10 cellular contexts compared by ENCODE assay signal in the genomic region with DNA sequence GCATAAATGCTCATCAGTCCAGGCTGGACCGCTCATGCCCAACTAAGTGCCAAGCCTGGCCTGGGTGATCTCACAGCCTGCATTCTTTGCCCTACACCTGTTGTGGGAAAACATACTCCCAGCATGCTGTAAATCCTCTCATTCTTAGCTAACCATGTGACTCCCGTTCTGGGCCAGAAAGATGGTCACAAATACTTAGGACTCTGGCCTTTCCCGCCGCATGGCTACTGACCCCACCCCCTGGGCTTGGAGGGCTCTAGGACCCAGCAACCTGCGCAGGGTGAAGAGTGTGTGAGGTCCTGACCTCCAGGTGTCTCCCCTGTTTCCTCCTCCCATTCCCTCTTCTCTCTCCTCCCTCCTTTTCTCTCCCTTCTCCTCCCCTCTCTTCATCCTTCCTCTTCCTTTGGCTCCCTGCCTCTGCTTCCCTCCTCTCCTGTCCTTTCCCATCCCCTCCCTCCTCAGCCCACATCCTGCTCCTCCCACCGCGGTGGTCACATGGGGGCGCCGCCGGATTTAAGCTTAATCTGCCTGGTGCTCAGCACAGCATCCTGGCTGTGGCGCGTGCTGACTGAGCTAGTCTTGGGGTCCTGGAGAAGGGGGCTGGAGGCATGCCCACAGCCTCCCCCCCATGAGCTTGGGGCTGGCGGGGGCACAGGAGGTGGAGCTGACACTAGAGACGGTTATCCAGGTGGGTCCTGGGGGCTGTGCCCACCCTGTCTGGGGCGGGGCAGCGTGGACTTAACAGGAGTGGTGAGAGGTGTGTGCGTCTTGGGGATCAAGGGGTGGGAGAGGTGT. TPM values are rescaled to one million over a fixed set of nuclear protein-coding genes. Genes with fewer than 3 reads are reported as not detected.
A peak's percentile ranks its signal among the peaks of the same experiment; 100 is the strongest.
DNase-seq lines count a peak whose midpoint lies in the region; ATAC-seq and TF ChIP-seq lines count a peak whose summit lies in the region.
"Had no signal": no experiment of that assay in that cellular context is flagged by ENCODE, and none has a peak within 500 bp of the region (broad histone marks: within the 10 kb centered on the region; RNA-seq: fewer than 3 reads in every experiment).

A gene with protein sequence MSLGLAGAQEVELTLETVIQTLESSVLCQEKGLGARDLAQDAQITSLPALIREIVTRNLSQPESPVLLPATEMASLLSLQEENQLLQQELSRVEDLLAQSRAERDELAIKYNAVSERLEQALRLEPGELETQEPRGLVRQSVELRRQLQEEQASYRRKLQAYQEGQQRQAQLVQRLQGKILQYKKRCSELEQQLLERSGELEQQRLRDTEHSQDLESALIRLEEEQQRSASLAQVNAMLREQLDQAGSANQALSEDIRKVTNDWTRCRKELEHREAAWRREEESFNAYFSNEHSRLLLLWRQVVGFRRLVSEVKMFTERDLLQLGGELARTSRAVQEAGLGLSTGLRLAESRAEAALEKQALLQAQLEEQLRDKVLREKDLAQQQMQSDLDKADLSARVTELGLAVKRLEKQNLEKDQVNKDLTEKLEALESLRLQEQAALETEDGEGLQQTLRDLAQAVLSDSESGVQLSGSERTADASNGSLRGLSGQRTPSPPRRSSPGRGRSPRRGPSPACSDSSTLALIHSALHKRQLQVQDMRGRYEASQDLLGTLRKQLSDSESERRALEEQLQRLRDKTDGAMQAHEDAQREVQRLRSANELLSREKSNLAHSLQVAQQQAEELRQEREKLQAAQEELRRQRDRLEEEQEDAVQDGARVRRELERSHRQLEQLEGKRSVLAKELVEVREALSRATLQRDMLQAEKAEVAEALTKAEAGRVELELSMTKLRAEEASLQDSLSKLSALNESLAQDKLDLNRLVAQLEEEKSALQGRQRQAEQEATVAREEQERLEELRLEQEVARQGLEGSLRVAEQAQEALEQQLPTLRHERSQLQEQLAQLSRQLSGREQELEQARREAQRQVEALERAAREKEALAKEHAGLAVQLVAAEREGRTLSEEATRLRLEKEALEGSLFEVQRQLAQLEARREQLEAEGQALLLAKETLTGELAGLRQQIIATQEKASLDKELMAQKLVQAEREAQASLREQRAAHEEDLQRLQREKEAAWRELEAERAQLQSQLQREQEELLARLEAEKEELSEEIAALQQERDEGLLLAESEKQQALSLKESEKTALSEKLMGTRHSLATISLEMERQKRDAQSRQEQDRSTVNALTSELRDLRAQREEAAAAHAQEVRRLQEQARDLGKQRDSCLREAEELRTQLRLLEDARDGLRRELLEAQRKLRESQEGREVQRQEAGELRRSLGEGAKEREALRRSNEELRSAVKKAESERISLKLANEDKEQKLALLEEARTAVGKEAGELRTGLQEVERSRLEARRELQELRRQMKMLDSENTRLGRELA (N-terminal part only) (plus strand): TSS at position 541 of the 795 bp plus-strand sequence. CDS start 88 bp downstream, at position 629.

- ATAC-seq in gastroesophageal sphincter (no peak), GM21526 (IDR thresholded peaks at IDR 0.05; ENCODE audit: low FRiP score, unreplicated experiment) (no peak)

- H3K9me3 ChIP-seq in gastroesophageal sphincter: no peaks in the 10 kb centered on the region

- no peak within 1 kb of the TSS for H3K4me3 ChIP-seq in gastroesophageal sphincter

- H3K27me3 ChIP-seq in gastroesophageal sphincter: peaks cover 6% of the 10 kb centered on the region

- TF ChIP-seq CTCF in gastroesophageal sphincter (IDR thresholded peaks at IDR 0.05): no peak

- peaks cover 0 to 19% (median 7%) of the 10 kb centered on the region in 3 donors for H3K4me1 ChIP-seq in gastroesophageal sphincter
- H3K4me1 ChIP-seq: parathyroid adenoma had no signal

- DNase-seq in Daoy (ENCODE audit: low read depth) (peak; percentile 89), NCI-H2029 treated with DMSO at 0.1 percent for 48 hours (lab: John Stamatoyannopoulos, UW) (peak; percentile 72), activated T-cell treated with anti-CD3 and anti-CD28 coated beads for 48 hours (ENCODE audit: low read depth) (peak; percentile 42), occipital lobe (lab: John Stamatoyannopoulos, UW) (no peak), NCI-H1048 (lab: John Stamatoyannopoulos, UW) (no peak), GM19238 (ENCODE audit: insufficient read length, low spot score) (no peak)

- H3K27ac ChIP-seq in gastroesophageal sphincter: no peak within 1 kb of the TSS
- H3K27ac ChIP-seq: HL-60, parathyroid adenoma had no signal

- TF ChIP-seq POLR2A in gastroesophageal sphincter (IDR thresholded peaks at IDR 0.05): no peak

- H3K36me3 ChIP-seq in gastroesophageal sphincter: peaks cover 0 to 8% of the 10 kb centered on the region in 2 donors

- 22 to 36% methylated on average over 8 to 13 of the region's 17 CpGs for WGBS in gastroesophageal sphincter (ENCODE audit: low coverage in 1 of 2), 2 donors

- no peak for TF ChIP-seq EP300 in gastroesophageal sphincter (IDR thresholded peaks at IDR 0.05)

RNA-seq across cellular contexts. Expression of the gene that starts here (rescaled TPM):
- total RNA-seq in Daoy (2014; rRNA removed; shearing (Covaris generic)): 30.6 and 31.3 TPM in 2 replicates
- total RNA-seq in gastroesophageal sphincter (10 to 100 TPM in 3 of 4 donors, 1 to 10 TPM in 1; 8.0 to 34.5 (median 30.0) TPM), occipital lobe (19.5 TPM)

Comparison
In these comparisons a context has a peak if more than half of its experiments do, and no peak if none do; other contexts are left out.
1. DNase-seq: peak in Daoy (single experiment), NCI-H2029 treated with DMSO at 0.1 percent for 48 hours (single experiment) and activated T-cell treated with anti-CD3 and anti-CD28 coated beads for 48 hours (single experiment); none in occipital lobe (single experiment), NCI-H1048 (single experiment) and GM19238 (single experiment).